Comparison of ENCODE assay signal across 8 cellular contexts in the genomic region with DNA sequence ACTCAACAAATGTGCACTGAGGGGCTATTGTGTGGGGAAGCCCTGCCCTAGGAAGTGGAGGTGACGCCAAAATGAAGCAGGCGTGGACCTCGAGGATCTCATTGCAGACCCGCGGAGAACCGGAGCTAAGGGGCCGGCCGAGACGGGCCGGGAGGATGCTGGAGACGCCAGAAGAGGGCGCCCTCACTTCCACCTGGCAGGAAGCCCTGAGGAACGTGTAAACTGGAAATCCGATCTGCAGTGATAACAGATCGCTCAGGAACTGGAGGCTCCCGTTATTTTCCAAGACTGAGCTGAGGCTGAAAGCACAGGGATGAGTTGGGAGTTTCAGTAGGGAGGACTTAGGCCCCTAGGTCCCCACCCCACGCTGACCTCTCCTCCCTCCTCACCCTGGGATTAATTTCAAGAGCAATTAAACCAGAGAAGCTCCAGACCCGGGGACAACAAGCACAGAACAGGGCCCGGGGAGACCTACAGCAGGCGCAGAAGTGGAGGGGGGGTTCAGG. TPM values are rescaled to one million over a fixed set of nuclear protein-coding genes. Genes with fewer than 3 reads are reported as not detected.
DNase-seq lines count a peak whose midpoint lies in the region; ATAC-seq, FAIRE-seq and TF ChIP-seq lines count a peak whose summit lies in the region.

No MANE protein-coding gene starts in this region.

- no peak overlapping the region for H3T11ph ChIP-seq in H9 (ENCODE audit: low read length)

- no peaks in the 10 kb centered on the region for H4K20me1 ChIP-seq in H9 (ENCODE audit: control insufficient read depth, insufficient read depth, insufficient read length)

- no peak overlapping the region for H4K91ac ChIP-seq in H9 (ENCODE audit: insufficient read length, low read depth, low read length)

- H2BK5ac ChIP-seq in H9 (ENCODE audit: insufficient read length, low read length), result no peak overlapping the region

- no peaks in the 10 kb centered on the region for H3K27me3 ChIP-seq in H9 (ENCODE audit: insufficient read depth, low read length)

- H3K4ac ChIP-seq in H9 (ENCODE audit: low read depth, low read length), result no peak overlapping the region

- H3K79me1 ChIP-seq in H9 (ENCODE audit: insufficient read depth, low read depth, low read length, poor library complexity, severe bottlenecking), result no peaks in the 10 kb centered on the region

- no peak overlapping the region for H4K5ac ChIP-seq in H9 (ENCODE audit: insufficient read length, low read depth, low read length)

- no peak overlapping the region for H2BK120ac ChIP-seq in H9 (ENCODE audit: low read depth, low read length, poor library complexity, severe bottlenecking)

- H3K4me1 Mint-ChIP-seq in H9 (peaks cover 3 to 5% of the 10 kb centered on the region in 2 experiments), mesothelial cell of epicardium (peaks cover 32% of the 10 kb centered on the region)
- H3K4me1 Mint-ChIP-seq in activated CD8-positive, alpha-beta T cell treated with anti-CD3 and anti-CD28 coated beads, Interleukin-2, amount 10 ng/mL, durations not matched to agents 7 days and 5 days (ENCODE audit: low read depth), result peaks cover 13% of the 10 kb centered on the region

- H2BK15ac ChIP-seq in H9 (ENCODE audit: low read depth, low read length), result no peak overlapping the region

- H3K9me3 Mint-ChIP-seq in H9, result no peaks in the 10 kb centered on the region; a peak in 1 of 5 replicates
- H3K9me3 Mint-ChIP-seq in activated CD8-positive, alpha-beta T cell treated with anti-CD3 and anti-CD28 coated beads, Interleukin-2, amount 10 ng/mL, durations not matched to agents 7 days and 5 days (ENCODE audit: insufficient read depth), result no peaks in the 10 kb centered on the region
- no peaks in the 10 kb centered on the region for H3K9me3 Mint-ChIP-seq in mesothelial cell of epicardium

- H3K4me2 ChIP-seq in H9 (ENCODE audit: insufficient read depth, insufficient read length, low read length), result peak overlapping the region; percentile 5

- H3K23me2 ChIP-seq in H9 (ENCODE audit: insufficient read length, low read depth, low read length, poor library complexity, severe bottlenecking), result no peaks in the 10 kb centered on the region

- peak overlapping the region in 1 of 2 experiments; percentile 23; a peak in 2 of 5 replicates for H3K4me3 Mint-ChIP-seq in H9
- peak overlapping the region; percentile 38 for H3K4me3 Mint-ChIP-seq in activated CD8-positive, alpha-beta T cell treated with anti-CD3 and anti-CD28 coated beads, Interleukin-2, amount 10 ng/mL, durations not matched to agents 7 days and 5 days
- peak overlapping the region; percentile 38 for H3K4me3 Mint-ChIP-seq in mesothelial cell of epicardium

- H3K9me3 ChIP-seq in H9 (ENCODE audit: control insufficient read depth, low read depth, low read length), result no peaks in the 10 kb centered on the region

- no peak overlapping the region for H3K14ac ChIP-seq in H9 (ENCODE audit: insufficient read depth, low read length)

- H2BK20ac ChIP-seq in H9 (ENCODE audit: low read depth, low read length, poor library complexity, severe bottlenecking), result no peak overlapping the region

- H2AK5ac ChIP-seq in H9 (ENCODE audit: insufficient read length, low read length), result no peak overlapping the region

- no peak overlapping the region for H3K9ac ChIP-seq in H9 (ENCODE audit: extremely low read depth, insufficient read length, low read length)

- FAIRE-seq in endometrium (lab: Jason Lieb, UNC), result peak; percentile 39

- H4K8ac ChIP-seq in H9 (replicated peaks; ENCODE audit: insufficient read length, low read depth, low read length), result no peak overlapping the region

- no peak overlapping the region for H3K56ac ChIP-seq in H9 (ENCODE audit: insufficient read length, low read depth, low read length)

- H3K4me1 ChIP-seq in H9 (ENCODE audit: insufficient read depth, low read length), result no peaks in the 10 kb centered on the region

- H3K27ac ChIP-seq in H9 (ENCODE audit: insufficient read length, low read depth, low read length), result no peak overlapping the region

- H3K79me2 ChIP-seq in H9 (ENCODE audit: insufficient read depth, low read length), result no peaks in the 10 kb centered on the region

- WGBS in H9 (ENCODE audit: extremely low coverage, insufficient read length, low lambda C conversion rate), result no CpG with 5 or more reads among the region's 20 CpGs

- H3K27me3 Mint-ChIP-seq in H9 (ENCODE audit: low read depth), result peaks cover 76% of the 10 kb centered on the region
- H3K27me3 Mint-ChIP-seq in activated CD8-positive, alpha-beta T cell treated with anti-CD3 and anti-CD28 coated beads, Interleukin-2, amount 10 ng/mL, durations not matched to agents 7 days and 5 days (ENCODE audit: low read depth), result peaks cover 24% of the 10 kb centered on the region
- peaks cover 6% of the 10 kb centered on the region for H3K27me3 Mint-ChIP-seq in mesothelial cell of epicardium (ENCODE audit: low read depth)

- H3K27ac Mint-ChIP-seq in H9, result peak overlapping the region in 1 of 3 experiments; percentile 52; a peak in 1 of 7 replicates
- peak overlapping the region; percentile 48 for H3K27ac Mint-ChIP-seq in activated CD8-positive, alpha-beta T cell treated with anti-CD3 and anti-CD28 coated beads, Interleukin-2, amount 10 ng/mL, durations not matched to agents 7 days and 5 days
- peak overlapping the region; percentile 51 for H3K27ac Mint-ChIP-seq in mesothelial cell of epicardium

- H3K36me3 Mint-ChIP-seq in H9 (ENCODE audit: insufficient read depth in 1 of 3, low read depth in 3 of 3) (no peaks in the 10 kb centered on the region; a peak in 1 of 7 replicates), mesothelial cell of epicardium (no peaks in the 10 kb centered on the region)
- no peaks in the 10 kb centered on the region for H3K36me3 Mint-ChIP-seq in activated CD8-positive, alpha-beta T cell treated with anti-CD3 and anti-CD28 coated beads, Interleukin-2, amount 10 ng/mL, durations not matched to agents 7 days and 5 days (ENCODE audit: low read depth)

- H2BK12ac ChIP-seq in H9 (ENCODE audit: insufficient read length, low read depth, low read length), result no peak overlapping the region

- TF ChIP-seq CTCF in H9 (conservative IDR thresholded peaks at IDR 0.05), result peak; percentile 94
- peak; percentile 67 for TF ChIP-seq CTCF in mesothelial cell of epicardium (IDR thresholded peaks at IDR 0.05; ENCODE audit: unreplicated experiment)

- H3K23ac ChIP-seq in H9 (ENCODE audit: insufficient read length, low read depth, low read length), result no peak overlapping the region

- POLR2A ChIA-PET in activated CD8-positive, alpha-beta T cell treated with anti-CD3 and anti-CD28 coated beads, Interleukin-2, amount 10 ng/mL, durations not matched to agents 7 days and 5 days (lab: Charles Lee), result interaction anchor here (0.7 to 1.0 kb wide), 3 partner anchors 11 to 54 kb away, joined by 4 to 5 read pairs (median 4); no protein-coding TSS in a partner anchor

- CTCF ChIA-PET in activated CD8-positive, alpha-beta T cell treated with anti-CD3 and anti-CD28 coated beads, Interleukin-2, amount 10 ng/mL, durations not matched to agents 7 days and 5 days (lab: Charles Lee), result interaction anchor here (0.7 to 4.9 kb wide), 40 partner anchors 8 to 416 kb away, joined by 3 to 121 read pairs (median 5); partner anchors contain the start of gene COPS8

- no peak overlapping the region for H3K18ac ChIP-seq in H9 (ENCODE audit: insufficient read length, low read depth, low read length)

- no peak overlapping the region for H2AFZ ChIP-seq in H9 (ENCODE audit: low read length)

- DNase-seq in Ammon's horn (ENCODE audit: low spot score) (peak; percentile 61), H9 (peak; percentile 90), NCI-H774 (lab: John Stamatoyannopoulos, UW) (peak; percentile 31), mesothelial cell of epicardium (ENCODE audit: low spot score in 2 of 2, unreplicated experiment in 2 of 2) (peak; percentile 55 to 84)
- peak; percentile 83 for DNase-seq in activated CD8-positive, alpha-beta T cell treated with anti-CD3 and anti-CD28 coated beads, Interleukin-2, amount 10 ng/mL, durations not matched to agents 7 days and 5 days
- DNase-seq in stimulated activated CD8-positive, alpha-beta memory T cell treated with anti-CD3 and anti-CD28 coated beads, Interleukin-15, amount 100 ng/mL, for 4 hours (ENCODE audit: low read depth in 2 of 2), result peak; percentile 56 to 66

- ATAC-seq in activated CD8-positive, alpha-beta T cell treated with anti-CD3 and anti-CD28 coated beads, Interleukin-2, amount 10 ng/mL, durations not matched to agents 7 days and 5 days, result peak; percentile 94
- no peak for ATAC-seq in HG03175 (IDR thresholded peaks at IDR 0.05; ENCODE audit: unreplicated experiment)

RNA-seq across cellular contexts. Expression of gene COL6A3, which starts 7.6 kb away (rescaled TPM):
- total RNA-seq in H9 (2021) (0.66 and 0.81 TPM in 2 replicates), mesothelial cell of epicardium (544 to 655 TPM (median 645 TPM) in 3 replicates)
- under 1 TPM; 0.03 to 0.10 TPM for total RNA-seq in activated CD8-positive, alpha-beta T cell treated with anti-CD3 and anti-CD28 coated beads, Interleukin-2, amount 10 ng/mL, durations not matched to agents 7 days and 5 days

Comparison
In these comparisons a context has a peak if more than half of its experiments do, and no peak if none do; other contexts are left out.
1. DNase-seq: peak in every context shown above with its lines; median percentile 90 in H9; 83 in activated CD8-positive, alpha-beta T cell treated with anti-CD3 and anti-CD28 coated beads, Interleukin-2, amount 10 ng/mL, durations not matched to agents 7 days and 5 days; 70 in mesothelial cell of epicardium; 61 in Ammon's horn; 61 in stimulated activated CD8-positive, alpha-beta memory T cell treated with anti-CD3 and anti-CD28 coated beads, Interleukin-15, amount 100 ng/mL, for 4 hours; 31 in NCI-H774.
2. RNA of gene COL6A3, which starts 7.6 kb away (total RNA-seq): 544 to 655 TPM in mesothelial cell of epicardium; 0.66 to 0.81 TPM in H9 and 0.03 to 0.10 TPM in activated CD8-positive, alpha-beta T cell treated with anti-CD3 and anti-CD28 coated beads, Interleukin-2, amount 10 ng/mL, durations not matched to agents 7 days and 5 days; every median in the first group is over 100 times any median in the second.